Comparison of ENCODE assay signal across 14 cellular contexts in genomic region chr3:113832477-113833164, GRCh38. TPM values are rescaled to one million over a fixed set of nuclear protein-coding genes. Genes with fewer than 3 reads are reported as not detected.
DNase-seq lines count a peak whose midpoint lies in the region; ATAC-seq and TF ChIP-seq lines count a peak whose summit lies in the region.
"Had no signal": no experiment of that assay in that cellular context is flagged by ENCODE, and none has a peak within 500 bp of the region (broad histone marks: within the 10 kb centered on the region; RNA-seq: fewer than 3 reads in every experiment).

No MANE protein-coding gene starts in this region.

- H3K4me1 Mint-ChIP-seq in T-cell (peaks cover 0 to 30% (median 20%) of the 10 kb centered on the region in 3 donors), MCF 10A (ENCODE audit: insufficient read depth, unreplicated experiment) (peaks cover 29% of the 10 kb centered on the region)
- H3K4me1 Mint-ChIP-seq in natural killer cell treated with Interleukin-12 subunit alpha and Interleukin-12 subunit beta and Interleukin-15 and Interleukin-18, amount 100 ng/mL, for 72 hours (ENCODE audit: low read depth in 2 of 2): peaks cover 4 to 14% of the 10 kb centered on the region in 2 donors

- peak; percentile 43 for ATAC-seq in GM19025 (IDR thresholded peaks at IDR 0.05; ENCODE audit: low read depth, unreplicated experiment)
- ATAC-seq in HG02981 (IDR thresholded peaks at IDR 0.05; ENCODE audit: unreplicated experiment): peak; percentile 50
- ATAC-seq in T-cell (replicated peaks in 1 of 4): peak in 1 of 4 experiments; percentile 84
- ATAC-seq in HG02973 (IDR thresholded peaks at IDR 0.05; ENCODE audit: unreplicated experiment): no peak
- no peak for ATAC-seq in natural killer cell treated with Interleukin-12 subunit alpha and Interleukin-12 subunit beta and Interleukin-15 and Interleukin-18, amount 100 ng/mL, for 72 hours

- TF ChIP-seq CTCF in AG09319 (IDR thresholded peaks at IDR 0.05; ENCODE audit: low read depth, low read length) (no peak), MCF 10A (IDR thresholded peaks at IDR 0.05; ENCODE audit: unreplicated experiment) (no peak)

- no TSS peak for BruUV-seq in MCF 10A (replicated peaks; lab: Mats Ljungman, UMichigan)

- H3K36me3 Mint-ChIP-seq in T-cell (no peaks in the 10 kb centered on the region), MCF 10A (ENCODE audit: insufficient read depth, unreplicated experiment) (peaks cover 4% of the 10 kb centered on the region)
- H3K36me3 Mint-ChIP-seq in natural killer cell treated with Interleukin-12 subunit alpha and Interleukin-12 subunit beta and Interleukin-15 and Interleukin-18, amount 100 ng/mL, for 72 hours: no peaks in the 10 kb centered on the region

- POLR2A ChIA-PET in T-cell (lab: Charles Lee) (no interaction called here), MCF 10A (lab: Yijun Ruan, JAX) (interaction anchor here (0.6 kb wide), 1 partner anchor 65 kb away, joined by 3 read pairs; no protein-coding TSS in a partner anchor)

- DNase-seq in AG09319 (ENCODE audit: extremely low read depth, low read depth) (peak; percentile 7), T-cell (no peak), MCF 10A (ENCODE audit: unreplicated experiment) (no peak)
- no peak for DNase-seq in activated CD4-positive, alpha-beta T cell treated with anti-CD3 and anti-CD28 coated beads for 1 hour
- DNase-seq in natural killer cell treated with Interleukin-12 subunit alpha and Interleukin-12 subunit beta and Interleukin-15 and Interleukin-18, amount 100 ng/mL, for 72 hours (ENCODE audit: low spot score): no peak
- DNase-seq: colonic mucosa, GDM1, glutamatergic neuron, midbrain, NCI-H748 treated with DMSO at 0.1 percent for 48 hours had no signal

- peaks cover 0 to 1% of the 10 kb centered on the region in 2 donors for H3K27me3 Mint-ChIP-seq in T-cell
- no peaks in the 10 kb centered on the region for H3K27me3 Mint-ChIP-seq in MCF 10A (ENCODE audit: insufficient read depth, unreplicated experiment)
- H3K27me3 Mint-ChIP-seq in natural killer cell treated with Interleukin-12 subunit alpha and Interleukin-12 subunit beta and Interleukin-15 and Interleukin-18, amount 100 ng/mL, for 72 hours: peaks cover 0 to 2% of the 10 kb centered on the region in 2 donors
- H3K27me3 Mint-ChIP-seq: stimulated activated naive CD8-positive, alpha-beta T cell treated with anti-CD3 and anti-CD28 coated beads, Interleukin-15, Interleukin-2, amounts not matched to agents 100 ng/mL and 50 ng/mL, for 24 hours had no signal

- H3K27ac Mint-ChIP-seq in T-cell: peak overlapping the region; percentile 47 to 60
- H3K27ac Mint-ChIP-seq in MCF 10A (ENCODE audit: low read depth, unreplicated experiment): no peak overlapping the region
- H3K27ac Mint-ChIP-seq in natural killer cell treated with Interleukin-12 subunit alpha and Interleukin-12 subunit beta and Interleukin-15 and Interleukin-18, amount 100 ng/mL, for 72 hours: no peak overlapping the region
- H3K27ac Mint-ChIP-seq: stimulated activated naive CD8-positive, alpha-beta T cell treated with anti-CD3 and anti-CD28 coated beads, Interleukin-15, Interleukin-2, amounts not matched to agents 100 ng/mL and 50 ng/mL, for 24 hours had no signal

- CTCF ChIA-PET in T-cell (lab: Charles Lee): interaction anchor here in 1 of 2 donors (0.7 kb wide), 1 partner anchor 8 kb away, joined by 3 read pairs; no protein-coding TSS in a partner anchor
- CTCF ChIA-PET in MCF 10A (lab: Yijun Ruan, JAX): no interaction called here

- no peak overlapping the region for H3K4me3 Mint-ChIP-seq in T-cell
- no peak overlapping the region for H3K4me3 Mint-ChIP-seq in MCF 10A (ENCODE audit: unreplicated experiment)
- H3K4me3 Mint-ChIP-seq in natural killer cell treated with Interleukin-12 subunit alpha and Interleukin-12 subunit beta and Interleukin-15 and Interleukin-18, amount 100 ng/mL, for 72 hours: no peak overlapping the region
- H3K4me3 Mint-ChIP-seq: stimulated activated naive CD8-positive, alpha-beta T cell treated with anti-CD3 and anti-CD28 coated beads, Interleukin-15, Interleukin-2, amounts not matched to agents 100 ng/mL and 50 ng/mL, for 24 hours had no signal

- H3K9me3 Mint-ChIP-seq in T-cell (peaks cover 0 to 10% (median 10%) of the 10 kb centered on the region in 3 donors), MCF 10A (ENCODE audit: unreplicated experiment) (no peaks in the 10 kb centered on the region)
- H3K9me3 Mint-ChIP-seq in natural killer cell treated with Interleukin-12 subunit alpha and Interleukin-12 subunit beta and Interleukin-15 and Interleukin-18, amount 100 ng/mL, for 72 hours: peaks cover 5% of the 10 kb centered on the region

- intact Hi-C loops in MCF 10A (cut with micrococcal nuclease): no loop called here

RNA-seq across cellular contexts. Expression of gene GRAMD1C, which starts 6.0 kb away (rescaled TPM):
- total RNA-seq in T-cell (1 to 10 TPM in 4 of 5 donors, under 1 TPM in 1; 0.43 to 2.7 (median 1.4) TPM), MCF 10A (2022) (0.64 and 0.79 TPM in 2 replicates)
- total RNA-seq in natural killer cell treated with Interleukin-12 subunit alpha and Interleukin-12 subunit beta and Interleukin-15 and Interleukin-18, amount 100 ng/mL, for 72 hours: 1 to 10 TPM in 1 of 2 donors, under 1 TPM in 1; 0.26 to 2.3 TPM

Comparison
In these comparisons a context has a peak if more than half of its experiments do, and no peak if none do; other contexts are left out.
1. ATAC-seq: peak in GM19025 (single experiment) and HG02981 (single experiment); none in HG02973 (single experiment) and natural killer cell treated with Interleukin-12 subunit alpha and Interleukin-12 subunit beta and Interleukin-15 and Interleukin-18, amount 100 ng/mL, for 72 hours (0 of 2).
2. H3K27ac Mint-ChIP-seq: peak in T-cell (2 of 2); none in MCF 10A (single experiment) and natural killer cell treated with Interleukin-12 subunit alpha and Interleukin-12 subunit beta and Interleukin-15 and Interleukin-18, amount 100 ng/mL, for 72 hours (0 of 2).